Comparison of ENCODE assay signal across 8 cellular contexts in the genomic region with DNA sequence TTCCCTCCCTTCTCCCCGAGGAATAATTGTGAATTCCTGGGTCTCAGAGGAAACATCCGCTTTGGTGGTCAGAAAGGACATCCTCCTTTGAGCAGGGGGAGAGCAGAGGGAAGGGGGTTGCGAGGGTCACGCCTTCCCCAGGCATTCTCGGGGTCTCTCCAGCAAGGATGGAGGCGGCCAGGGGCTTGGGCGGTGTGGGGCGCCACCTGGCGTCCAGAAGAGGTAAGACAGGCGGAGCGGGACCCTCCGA.
DNase-seq lines count a peak whose midpoint lies in the region; ATAC-seq, FAIRE-seq and TF ChIP-seq lines count a peak whose summit lies in the region.

No MANE protein-coding gene starts in this region.

- TF ChIP-seq CTCF in D721Med (IDR thresholded peaks at IDR 0.05; ENCODE audit: insufficient read depth, missing control alignments) (peak; percentile 77), colonic mucosa (IDR thresholded peaks at IDR 0.05) (peak; percentile 86)

- peak overlapping the region in 1 of 2 experiments; percentile 69 for H3K14ac ChIP-seq in mesenchymal stem cell (ENCODE audit: low read length in 2 of 2)

- no peak overlapping the region for H2AK5ac ChIP-seq in mesenchymal stem cell (ENCODE audit: low read length, severe bottlenecking)

- no peak overlapping the region for H4K91ac ChIP-seq in mesenchymal stem cell (ENCODE audit: low read length)

- H2BK120ac ChIP-seq in mesenchymal stem cell (ENCODE audit: low read depth, low read length) = no peak overlapping the region

- no peak overlapping the region for H3K23ac ChIP-seq in mesenchymal stem cell (ENCODE audit: low read length in 2 of 2)

- H3K9ac ChIP-seq in colonic mucosa (ENCODE audit: low read depth in 2 of 2, low read length in 2 of 2) (no peak overlapping the region), mesenchymal stem cell (ENCODE audit: low read length) (peak overlapping the region; percentile 46)

- peak overlapping the region; percentile 66 for H4K8ac ChIP-seq in mesenchymal stem cell (ENCODE audit: low read length)

- intact Hi-C loops in colonic mucosa (cut with DNase I) = loop anchor here (5.0 kb wide), 1 partner anchor 196 kb away; no protein-coding TSS in a partner anchor

- no peak overlapping the region for H2BK5ac ChIP-seq in mesenchymal stem cell (ENCODE audit: low read depth, low read length, poor library complexity, severe bottlenecking)

- H2BK12ac ChIP-seq in mesenchymal stem cell (ENCODE audit: low read length in 2 of 2) = peak overlapping the region in 1 of 2 experiments; percentile 29

- no peaks in the 10 kb centered on the region for H3K36me3 ChIP-seq in colonic mucosa
- H3K36me3 ChIP-seq in mesenchymal stem cell (ENCODE audit: control insufficient read depth in 1 of 2, insufficient read depth in 2 of 2, low read depth in 1 of 2, low read length in 2 of 2) = peaks cover 0 to 12% of the 10 kb centered on the region in 2 experiments

- 0% methylated on average over 12 of the region's 12 CpGs for whole genome bisulfite sequencing in mesenchymal stem cell

- peak; percentile 53 for DNase-seq in D721Med (ENCODE audit: insufficient read length, low spot score)
- DNase-seq in activated CD4-positive, alpha-beta T cell treated with anti-CD3 and anti-CD28 coated beads for 1 hour = peak; percentile 43
- peak; percentile 49 for DNase-seq in colonic mucosa
- DNase-seq in mesenchymal stem cell = no peak
- peak; percentile 25 for DNase-seq in stimulated activated CD8-positive, alpha-beta memory T cell treated with anti-CD3 and anti-CD28 coated beads, Interleukin-15, amount 100 ng/mL, for 24 hours (ENCODE audit: low read depth)
- DNase-seq in NCI-H128 (lab: John Stamatoyannopoulos, UW; ENCODE audit: unreplicated experiment) = no peak

- H3K4ac ChIP-seq in mesenchymal stem cell (ENCODE audit: low read depth in 1 of 2, low read length in 2 of 2) = no peak overlapping the region

- ATAC-seq in HG03159 (IDR thresholded peaks at IDR 0.05; ENCODE audit: unreplicated experiment) (peak; percentile 62), GM21526 (IDR thresholded peaks at IDR 0.05; ENCODE audit: low FRiP score, unreplicated experiment) (no peak)

- no peak for FAIRE-seq in D721Med (lab: Jason Lieb, UNC)

- H3K4me3 ChIP-seq in colonic mucosa (no peak overlapping the region), mesenchymal stem cell (ENCODE audit: insufficient read depth in 1 of 2, low read depth in 1 of 2, low read length in 2 of 2) (peak overlapping the region in 1 of 2 experiments; percentile 21)

- H3K4me2 ChIP-seq in mesenchymal stem cell (ENCODE audit: low read length, poor library complexity, severe bottlenecking) = peak overlapping the region; percentile 62

- H3K18ac ChIP-seq in mesenchymal stem cell (ENCODE audit: low read depth in 1 of 2, low read length in 2 of 2) = peak overlapping the region; percentile 23 to 79

- H3K4me1 ChIP-seq in colonic mucosa = no peaks in the 10 kb centered on the region
- H3K4me1 ChIP-seq in mesenchymal stem cell (ENCODE audit: control insufficient read depth, insufficient read depth, low read depth, low read length) = peaks cover 21% of the 10 kb centered on the region

- H3K79me1 ChIP-seq in mesenchymal stem cell (replicated peaks; ENCODE audit: low read length, poor library complexity, severe bottlenecking) = peaks cover 3% of the 10 kb centered on the region

- H3K9me3 ChIP-seq in colonic mucosa = no peaks in the 10 kb centered on the region
- no peaks in the 10 kb centered on the region for H3K9me3 ChIP-seq in mesenchymal stem cell (ENCODE audit: control insufficient read depth, low read length)

- H2BK15ac ChIP-seq in mesenchymal stem cell (ENCODE audit: low read depth, poor library complexity, severe bottlenecking) = no peak overlapping the region

- H3K27me3 ChIP-seq in colonic mucosa (no peaks in the 10 kb centered on the region), mesenchymal stem cell (ENCODE audit: control insufficient read depth in 1 of 2, insufficient read depth in 1 of 2, low read length in 2 of 2) (peaks cover 0 to 49% of the 10 kb centered on the region in 2 experiments)

- H2AFZ ChIP-seq in mesenchymal stem cell (ENCODE audit: low read depth, low read length) = peak overlapping the region; percentile 46

- peak overlapping the region; percentile 57 for H3K27ac ChIP-seq in colonic mucosa
- H3K27ac ChIP-seq in mesenchymal stem cell (ENCODE audit: low read length, poor library complexity, severe bottlenecking) = peak overlapping the region; percentile 82

Comparison
In these comparisons a context has a peak if more than half of its experiments do, and no peak if none do; other contexts are left out.
1. DNase-seq: peak in D721Med (single experiment), activated CD4-positive, alpha-beta T cell treated with anti-CD3 and anti-CD28 coated beads for 1 hour (single experiment), colonic mucosa (single experiment) and stimulated activated CD8-positive, alpha-beta memory T cell treated with anti-CD3 and anti-CD28 coated beads, Interleukin-15, amount 100 ng/mL, for 24 hours (single experiment); none in mesenchymal stem cell (single experiment) and NCI-H128 (single experiment).